8 cellular contexts compared by ENCODE assay signal in genomic region chr5:56951946-56952691, GRCh38. TPM values are rescaled to one million over a fixed set of nuclear protein-coding genes. Genes with fewer than 3 reads are reported as not detected.
DNase-seq lines count a peak whose midpoint lies in the region; ATAC-seq, FAIRE-seq and TF ChIP-seq lines count a peak whose summit lies in the region.

TSS of gene MIER3 (minus strand) at chr5:56952123. CDS start at chr5:56952102, 21 bp downstream.

- peak within 1 kb of the TSS; percentile 80 for H3K27ac Mint-ChIP-seq in WTC11

- H3K9ac ChIP-seq in keratinocyte (ENCODE audit: control insufficient read depth, extremely low read depth, insufficient read depth, low read length): peak within 1 kb of the TSS; percentile 81

- H3K36me3 Mint-ChIP-seq in WTC11: no peaks in the 10 kb centered on the region; the same call in 1 of the 2 replicates

- no peaks in the 10 kb centered on the region for H4K20me1 ChIP-seq in keratinocyte (ENCODE audit: control insufficient read depth, extremely low read depth, insufficient read depth, low read length)

- H3K4me1 ChIP-seq in keratinocyte (ENCODE audit: control insufficient read depth, extremely low read depth, insufficient read depth, low read length): peaks cover 9% of the 10 kb centered on the region

- no peaks in the 10 kb centered on the region for H3K27me3 ChIP-seq in keratinocyte (ENCODE audit: control insufficient read depth, extremely low read depth, insufficient read depth, low read length)

- H3K4me3 ChIP-seq in cardiac fibroblast (replicated peaks in 1 of 2; ENCODE audit: low read depth in 2 of 2, low read length in 2 of 2) (peak within 1 kb of the TSS; percentile 79 to 90), keratinocyte (ENCODE audit: control insufficient read depth in 2 of 3, extremely low read depth in 1 of 3, insufficient read depth in 2 of 3, low read depth in 1 of 3, low read length in 3 of 3) (peak within 1 kb of the TSS; percentile 78 to 85 (median 84))

- peak within 1 kb of the TSS; percentile 66 for H3K27ac ChIP-seq in keratinocyte (ENCODE audit: control insufficient read depth, insufficient read depth, low read length)

- peaks cover 18% of the 10 kb centered on the region for H3K4me1 Mint-ChIP-seq in WTC11

- no peak for FAIRE-seq in keratinocyte (lab: Jason Lieb, UNC)

- H3K9me3 ChIP-seq in keratinocyte (ENCODE audit: control insufficient read depth, low read depth, low read length): no peaks in the 10 kb centered on the region

- H3K27me3 Mint-ChIP-seq in WTC11 (ENCODE audit: low read depth): peaks cover 20% of the 10 kb centered on the region

- H3K79me2 ChIP-seq in keratinocyte (ENCODE audit: control insufficient read depth, insufficient read depth, low read length): peaks cover 23% of the 10 kb centered on the region

- H3K9me1 ChIP-seq in keratinocyte (ENCODE audit: control insufficient read depth, extremely low read depth, insufficient read depth, low read length): no peaks in the 10 kb centered on the region

- dilution Hi-C loops in keratinocyte (cut with MboI; ENCODE audit: extremely low pct_ligation_motif_present, low sequenced_read_pairs): no loop called here

- no peaks in the 10 kb centered on the region for H3K9me3 Mint-ChIP-seq in WTC11

- peak within 1 kb of the TSS; percentile 94 for H2AFZ ChIP-seq in keratinocyte (ENCODE audit: control insufficient read depth, low read length)

- peak within 1 kb of the TSS; percentile 97 for H3K4me2 ChIP-seq in keratinocyte (ENCODE audit: control insufficient read depth, extremely low read depth, insufficient read depth, low read depth, low read length)

- POLR2A ChIA-PET in WTC11 (lab: Charles Lee): no interaction called here

- no peaks in the 10 kb centered on the region for H3K36me3 ChIP-seq in keratinocyte (ENCODE audit: control insufficient read depth in 2 of 2, extremely low read depth in 1 of 2, insufficient read depth in 2 of 2, low read length in 2 of 2)

- ATAC-seq in HG02885 (IDR thresholded peaks at IDR 0.05; ENCODE audit: poor library complexity, unreplicated experiment): peak; percentile 93
- peak; percentile 89 for ATAC-seq in WTC11

- H3K4me3 Mint-ChIP-seq in WTC11: peak within 1 kb of the TSS; percentile 95

- peak; percentile 28 to 71 for DNase-seq in NCI-H2081 (lab: John Stamatoyannopoulos, UW)
- DNase-seq in NCI-H2081 treated with DMSO at 0.1 percent for 48 hours (lab: John Stamatoyannopoulos, UW): no peak
- peak; percentile 15 for DNase-seq in NCI-H2029 treated with DMSO at 0.1 percent for 48 hours (lab: John Stamatoyannopoulos, UW)
- DNase-seq in WTC11 (ENCODE audit: low spot score): peak; percentile 82
- DNase-seq in cardiac fibroblast (ENCODE audit: low read depth in 2 of 2): peak; percentile 71 to 78
- no peak for DNase-seq in keratinocyte (ENCODE audit: low read depth, low spot score)
- DNase-seq in stimulated activated CD4-positive, alpha-beta T cell treated with anti-CD3 and anti-CD28 coated beads, Interleukin-15, amount 100 ng/mL, for 1 hour (ENCODE audit: low read depth in 1 of 2, low spot score in 1 of 2): peak; percentile 56 to 71

- TF ChIP-seq CTCF in WTC11 (IDR thresholded peaks at IDR 0.05) (no peak), cardiac fibroblast (IDR thresholded peaks at IDR 0.05; ENCODE audit: low read depth, low read length) (no peak), keratinocyte (optimal IDR thresholded peaks at IDR 0.05 in 1 of 3, IDR thresholded peaks at IDR 0.05 in 1 of 3, conservative IDR thresholded peaks at IDR 0.05 in 1 of 3; ENCODE audit: extremely low read depth in 1 of 3, insufficient read depth in 2 of 3, low read length in 3 of 3) (no peak)

- CTCF ChIA-PET in WTC11 (lab: Charles Lee): no interaction called here

TF ChIP-seq in WTC11, 78 proteins besides CTCF, POLR2A, EP300 and RAD21:
- no peak for TF ChIP-seq CBFB (CRISPR knock-in tag; IDR thresholded peaks at IDR 0.05; ENCODE audit: low read depth)
- TF ChIP-seq ZBTB21 (CRISPR knock-in tag; IDR thresholded peaks at IDR 0.05; ENCODE audit: borderline replicate concordance): no peak
- 0 out of 2 replicates have a peak, but pooled peaks have one; percentile 18 for TF ChIP-seq NFE2L1 (CRISPR knock-in tag; IDR thresholded peaks at IDR 0.05)
- no peak for TF ChIP-seq NR1H2 (CRISPR knock-in tag; IDR thresholded peaks at IDR 0.05)
- TF ChIP-seq CREM (CRISPR knock-in tag; IDR thresholded peaks at IDR 0.05): no peak

RNA-seq across cellular contexts. Expression of gene MIER3, which starts in this region (rescaled TPM):
- total RNA-seq in WTC11 (2021): 27.5 to 27.8 TPM (median 27.8 TPM) in 3 replicates
- polyA plus RNA-seq in keratinocyte: 10.2 to 13.3 TPM (median 11.1 TPM) in 3 replicates
- polyA plus RNA-seq in keratinocyte (2011; ENCODE audit: low read depth): 20.6 TPM
- 3.3 and 8.8 TPM in 2 replicates for polyA plus RNA-seq in keratinocyte (2011; cell fraction: cytosol; rRNA removed)
- polyA plus RNA-seq in keratinocyte (2011; cell fraction: nucleus; rRNA removed): 14.7 and 26.8 TPM in 2 replicates
- 6.3 and 7.6 TPM in 2 replicates for polyA plus RNA-seq in keratinocyte (2012; ENCODE audit: low replicate concordance)
- 5.2 to 22.6 TPM (median 17.2 TPM) in 3 replicates for polyA minus RNA-seq in keratinocyte
- polyA minus RNA-seq in keratinocyte (2011; cell fraction: cytosol; rRNA and poly(A)+ RNA removed): 10.0 TPM
- 12.7 and 22.7 TPM in 2 replicates for polyA minus RNA-seq in keratinocyte (2011; cell fraction: nucleus; rRNA and poly(A)+ RNA removed)

Comparison
In these comparisons a context has a peak if more than half of its experiments do, and no peak if none do; other contexts are left out.
1. DNase-seq: peak in NCI-H2081 (2 of 2), NCI-H2029 treated with DMSO at 0.1 percent for 48 hours (single experiment), WTC11 (single experiment), cardiac fibroblast (2 of 2) and stimulated activated CD4-positive, alpha-beta T cell treated with anti-CD3 and anti-CD28 coated beads, Interleukin-15, amount 100 ng/mL, for 1 hour (2 of 2); none in NCI-H2081 treated with DMSO at 0.1 percent for 48 hours (single experiment) and keratinocyte (single experiment).